In genomic region chr7:37916017-37916672, GRCh38 we compare ENCODE assay signal across 8 cellular contexts. TPM values are rescaled to one million over a fixed set of nuclear protein-coding genes. Genes with fewer than 3 reads are reported as not detected.
A peak's percentile ranks its signal among the peaks of the same experiment; 100 is the strongest.
DNase-seq lines count a peak whose midpoint lies in the region; ATAC-seq and TF ChIP-seq lines count a peak whose summit lies in the region.

No MANE protein-coding gene starts in this region.

- H3K27ac ChIP-seq in suprapubic skin: peak overlapping the region; percentile 17

- H3K4me3 Mint-ChIP-seq in activated naive CD8-positive, alpha-beta T cell: peak overlapping the region; percentile 47
- peak overlapping the region; percentile 11 to 72 (median 70) for H3K4me3 Mint-ChIP-seq in immature natural killer cell

- ATAC-seq in HG02678 (IDR thresholded peaks at IDR 0.05; ENCODE audit: unreplicated experiment): no peak
- ATAC-seq in HG03571 (IDR thresholded peaks at IDR 0.05; ENCODE audit: unreplicated experiment): no peak

- peaks cover 24% of the 10 kb centered on the region for H3K4me1 ChIP-seq in suprapubic skin

- no peaks in the 10 kb centered on the region for H3K9me3 ChIP-seq in suprapubic skin

- no peaks in the 10 kb centered on the region for H3K9me3 Mint-ChIP-seq in activated naive CD8-positive, alpha-beta T cell (ENCODE audit: low read depth)
- peaks cover 0 to 2% (median 0%) of the 10 kb centered on the region in 6 donors for H3K9me3 Mint-ChIP-seq in immature natural killer cell

- peak overlapping the region; percentile 50 for H3K4me3 ChIP-seq in suprapubic skin

- no peak overlapping the region for H3K27ac Mint-ChIP-seq in activated naive CD8-positive, alpha-beta T cell
- H3K27ac Mint-ChIP-seq in immature natural killer cell: no peak overlapping the region

- no peak for TF ChIP-seq CTCF in suprapubic skin (IDR thresholded peaks at IDR 0.05)

- H3K27me3 Mint-ChIP-seq in activated naive CD8-positive, alpha-beta T cell: peaks cover 35% of the 10 kb centered on the region
- H3K27me3 Mint-ChIP-seq in immature natural killer cell (ENCODE audit: low read depth in 3 of 3): peaks cover 2 to 39% (median 13%) of the 10 kb centered on the region in 3 donors

- peaks cover 20% of the 10 kb centered on the region for H3K4me1 Mint-ChIP-seq in activated naive CD8-positive, alpha-beta T cell (ENCODE audit: low read depth)
- H3K4me1 Mint-ChIP-seq in immature natural killer cell: peaks cover 20 to 21% of the 10 kb centered on the region in 2 donors

- DNase-seq in NOMO-1 (lab: John Stamatoyannopoulos, UW; ENCODE audit: unreplicated experiment in 2 of 2): peak; percentile 16 to 18
- DNase-seq in NOMO-1 treated with dmso at 0.1 percent for 144 hours (lab: John Stamatoyannopoulos, UW; ENCODE audit: unreplicated experiment): no peak
- DNase-seq in immature natural killer cell: no peak
- DNase-seq in suprapubic skin (ENCODE audit: low spot score in 2 of 2): no peak
- DNase-seq in activated CD4-positive, alpha-beta T cell treated with anti-CD3 and anti-CD28 coated beads for 4 hours: no peak

- no peak for TF ChIP-seq EP300 in suprapubic skin (IDR thresholded peaks at IDR 0.05)

- H3K36me3 ChIP-seq in suprapubic skin: no peaks in the 10 kb centered on the region

- peaks cover 24% of the 10 kb centered on the region for H3K27me3 ChIP-seq in suprapubic skin

- H3K36me3 Mint-ChIP-seq in activated naive CD8-positive, alpha-beta T cell: no peaks in the 10 kb centered on the region
- no peaks in the 10 kb centered on the region for H3K36me3 Mint-ChIP-seq in immature natural killer cell

- no peak for TF ChIP-seq POLR2A in suprapubic skin (IDR thresholded peaks at IDR 0.05)

- WGBS in suprapubic skin: 6% methylated on average over 28 of the region's 57 CpGs

RNA-seq across cellular contexts. Expression of gene SFRP4, which starts 0.5 kb away (rescaled TPM):
- not detected for polyA plus RNA-seq in immature natural killer cell
- under 1 TPM in 3 of 4 donors, not detected in 1; 0.17 to 0.68 (median 0.34) TPM for total RNA-seq in suprapubic skin

RNA-seq across cellular contexts. Expression of gene EPDR1, which starts 4.3 kb away (rescaled TPM):
- 10 to 100 TPM in 1 of 3 donors, 1 to 10 TPM in 2; 5.2 to 11.2 (median 6.9) TPM for polyA plus RNA-seq in immature natural killer cell
- 1 to 10 TPM; 2.2 to 4.9 (median 4.2) TPM for total RNA-seq in suprapubic skin

Comparison
In these comparisons a context has a peak if more than half of its experiments do, and no peak if none do; other contexts are left out.
1. DNase-seq: peak in NOMO-1 (2 of 2); none in NOMO-1 treated with dmso at 0.1 percent for 144 hours (single experiment), immature natural killer cell (0 of 3), suprapubic skin (0 of 2) and activated CD4-positive, alpha-beta T cell treated with anti-CD3 and anti-CD28 coated beads for 4 hours (0 of 2).